1 cellular context compared by ENCODE assay signal in genomic region chr2:30252723-30253688, GRCh38.
TF ChIP-seq lines count a peak whose summit lies in the region.

No MANE protein-coding gene starts in this region.

TF ChIP-seq in K562, 482 proteins besides CTCF, POLR2A, EP300 and RAD21 (continued from another document and continues in another):
- TF ChIP-seq MGA (IDR thresholded peaks at IDR 0.05), result peak; percentile 95
- no peak for TF ChIP-seq ZNF75A (CRISPR knock-in tag; IDR thresholded peaks at IDR 0.05)
- TF ChIP-seq CREM (IDR thresholded peaks at IDR 0.05; ENCODE audit: low read depth), result peak; percentile 79
- TF ChIP-seq RNF219 (CRISPR knock-in tag; IDR thresholded peaks at IDR 0.05), result no peak
- TF ChIP-seq LCOR (CRISPR knock-in tag; IDR thresholded peaks at IDR 0.05), result peak; percentile 87
- peak; percentile 88 for TF ChIP-seq CTBP1 (IDR thresholded peaks at IDR 0.05; ENCODE audit: borderline replicate concordance)
- no peak for TF ChIP-seq ZHX1 (conservative IDR thresholded peaks at IDR 0.05; ENCODE audit: low read length)
- peak; percentile 50 to 96; a peak in 3 of 4 replicates for TF ChIP-seq TBL1XR1 (IDR thresholded peaks at IDR 0.05; ENCODE audit: low read length in 2 of 2)
- TF ChIP-seq SIRT6 (IDR thresholded peaks at IDR 0.05; ENCODE audit: low read depth, low read length), result no peak
- TF ChIP-seq COPS2 (conservative IDR thresholded peaks at IDR 0.05), result no peak
- 0 out of 2 replicates have a peak, but pooled peaks have one; percentile 40 for TF ChIP-seq POLR2G (IDR thresholded peaks at IDR 0.05; ENCODE audit: low read depth, low read length)
- no peak for TF ChIP-seq E4F1 (CRISPR knock-in tag; IDR thresholded peaks at IDR 0.05; ENCODE audit: borderline replicate concordance)
- TF ChIP-seq, protein P1, sequence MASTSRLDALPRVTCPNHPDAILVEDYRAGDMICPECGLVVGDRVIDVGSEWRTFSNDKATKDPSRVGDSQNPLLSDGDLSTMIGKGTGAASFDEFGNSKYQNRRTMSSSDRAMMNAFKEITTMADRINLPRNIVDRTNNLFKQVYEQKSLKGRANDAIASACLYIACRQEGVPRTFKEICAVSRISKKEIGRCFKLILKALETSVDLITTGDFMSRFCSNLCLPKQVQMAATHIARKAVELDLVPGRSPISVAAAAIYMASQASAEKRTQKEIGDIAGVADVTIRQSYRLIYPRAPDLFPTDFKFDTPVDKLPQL (IDR thresholded peaks at IDR 0.05; ENCODE audit: extremely low read depth, insufficient read length), result no peak
- no peak for TF ChIP-seq SREBF2 (CRISPR knock-in tag; IDR thresholded peaks at IDR 0.05)
- TF ChIP-seq TCFL5 (CRISPR knock-in tag; conservative IDR thresholded peaks at IDR 0.05), result peak; percentile 10; the same call in 1 of the 2 replicates
- TF ChIP-seq PHB (CRISPR knock-in tag; IDR thresholded peaks at IDR 0.05), result no peak
- TF ChIP-seq ZNF785 (CRISPR knock-in tag; IDR thresholded peaks at IDR 0.05), result no peak
- TF ChIP-seq HMG20B (CRISPR knock-in tag; IDR thresholded peaks at IDR 0.05), result no peak
- no peak for TF ChIP-seq ZNF77 (CRISPR knock-in tag; IDR thresholded peaks at IDR 0.05)
- TF ChIP-seq ZNF146 (CRISPR knock-in tag; IDR thresholded peaks at IDR 0.05; ENCODE audit: unreplicated experiment), result no peak
- TF ChIP-seq, protein P2, sequence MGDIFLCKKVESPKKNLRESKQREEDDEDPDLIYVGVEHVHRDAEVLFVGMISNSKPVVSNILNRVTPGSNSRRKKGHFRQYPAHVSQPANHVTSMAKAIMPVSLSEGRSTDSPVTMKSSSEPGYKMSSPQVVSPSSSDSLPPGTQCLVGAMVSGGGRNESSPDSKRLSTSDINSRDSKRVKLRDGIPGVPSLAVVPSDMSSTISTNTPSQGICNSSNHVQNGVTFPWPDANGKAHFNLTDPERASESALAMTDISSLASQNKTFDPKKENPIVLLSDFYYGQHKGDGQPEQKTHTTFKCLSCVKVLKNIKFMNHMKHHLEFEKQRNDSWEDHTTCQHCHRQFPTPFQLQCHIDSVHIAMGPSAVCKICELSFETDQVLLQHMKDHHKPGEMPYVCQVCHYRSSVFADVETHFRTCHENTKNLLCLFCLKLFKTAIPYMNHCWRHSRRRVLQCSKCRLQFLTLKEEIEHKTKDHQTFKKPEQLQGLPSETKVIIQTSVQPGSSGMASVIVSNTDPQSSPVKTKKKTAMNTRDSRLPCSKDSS (IDR thresholded peaks at IDR 0.05; ENCODE audit: low read depth, partially characterized antibody), result no peak
- TF ChIP-seq NEUROD1 (IDR thresholded peaks at IDR 0.05; ENCODE audit: borderline replicate concordance, low read depth, low read length, partially characterized antibody), result peak; percentile 93
- TF ChIP-seq HNRNPLL (IDR thresholded peaks at IDR 0.05; ENCODE audit: low read depth, low read length, poor library complexity, severe bottlenecking), result no peak
- TF ChIP-seq ZBTB11 (CRISPR knock-in tag; IDR thresholded peaks at IDR 0.05), result peak in 1 of 3 experiments; percentile 62; a peak in 1 of 6 replicates
- no peak for TF ChIP-seq ZNF217 (CRISPR knock-in tag; IDR thresholded peaks at IDR 0.05)
- no peak for TF ChIP-seq MECOM (CRISPR knock-in tag; IDR thresholded peaks at IDR 0.05)
- TF ChIP-seq ZNF586 (CRISPR knock-in tag; conservative IDR thresholded peaks at IDR 0.05), result no peak
